In the genomic region with DNA sequence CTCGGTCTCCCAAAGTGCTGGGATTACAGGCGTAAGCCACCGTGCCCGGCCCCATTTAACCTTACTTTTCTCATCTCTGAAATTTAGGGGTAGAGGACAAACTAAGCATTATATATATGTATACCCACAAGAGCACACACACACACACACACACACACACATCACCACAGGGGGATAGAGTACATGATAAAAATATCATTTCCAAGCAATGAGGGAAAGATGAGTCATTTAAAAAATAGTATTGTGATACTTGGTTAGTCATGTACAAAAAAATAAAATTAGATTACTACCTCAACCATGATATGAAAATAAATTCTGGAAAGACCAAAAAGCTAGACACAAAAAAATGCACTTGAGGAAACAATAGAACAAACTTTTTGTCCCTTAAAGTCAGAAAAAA, we compare ENCODE assay signal across 16 cellular contexts.
"Had no signal": no experiment of that assay in that cellular context is flagged by ENCODE, and none has a peak within 500 bp of the region (broad histone marks: within the 10 kb centered on the region; RNA-seq: fewer than 3 reads in every experiment).

No MANE protein-coding gene starts in this region.

- ATAC-seq: activated T-helper 17 cell treated with anti-CD3 and anti-CD28 coated beads, Interleukin-2, amount 50 U/mL, for 72 hours; esophagus mucosa; gastroesophageal sphincter; left ventricle myocardium superior; upper lobe of right lung had no signal

- H3K27ac ChIP-seq: dorsolateral prefrontal cortex, gastroesophageal sphincter, hepatocyte, ovary, testis, upper lobe of right lung had no signal

- H3K4me3 ChIP-seq: dorsolateral prefrontal cortex, gastroesophageal sphincter, hepatocyte, ovary, testis, upper lobe of right lung had no signal

- DNase-seq: activated CD4-positive, alpha-beta T cell treated with anti-CD3 and anti-CD28 coated beads, Interleukin-2, amount 50 U/mL, for 1 hour; activated naive CD4-positive, alpha-beta T cell treated with anti-CD3 and anti-CD28 coated beads for 36 hours; activated T-cell treated with anti-CD3 and anti-CD28 coated beads for 4 hours; dorsolateral prefrontal cortex; left ventricle myocardium superior; mesendoderm; nephron progenitor cell; ovary; stimulated activated CD4-positive, alpha-beta T cell treated with anti-CD3 and anti-CD28 coated beads, Interleukin-4, amount 100 ng/mL, for 1 hour; stimulated activated CD8-positive, alpha-beta memory T cell treated with anti-CD3 and anti-CD28 coated beads, Interleukin-4, amount 100 ng/mL, for 48 hours; testis; upper lobe of right lung had no signal
